In genomic region chr5:169788168-169788567, GRCh38 we compare ENCODE assay signal across 15 cellular contexts.
A peak's percentile ranks its signal among the peaks of the same experiment; 100 is the strongest.
DNase-seq lines count a peak whose midpoint lies in the region; ATAC-seq and TF ChIP-seq lines count a peak whose summit lies in the region.
"Had no signal": no experiment of that assay in that cellular context is flagged by ENCODE, and none has a peak within 500 bp of the region (broad histone marks: within the 10 kb centered on the region; RNA-seq: fewer than 3 reads in every experiment).

No MANE protein-coding gene starts in this region.

- 50 to 59% (median 55%) methylated on average over 5 of the region's 5 CpGs for WGBS in stomach, 5 donors
- WGBS in psoas muscle, 3 donors, result 32 to 37% (median 36%) methylated on average over 5 of the region's 5 CpGs

- ATAC-seq in HG03196 (IDR thresholded peaks at IDR 0.05; ENCODE audit: unreplicated experiment) (no peak), psoas muscle (no peak)
- ATAC-seq: activated naive CD4-positive, alpha-beta T cell treated with anti-CD3 and anti-CD28 coated beads, Interleukin-2, amount 50 U/mL, for 72 hours had no signal

- no peak for TF ChIP-seq CTCF in RWPE1 (conservative IDR thresholded peaks at IDR 0.05; ENCODE audit: low read depth)
- TF ChIP-seq CTCF in epithelial cell of proximal tubule (conservative IDR thresholded peaks at IDR 0.05; ENCODE audit: low read depth, low read length), result no peak
- TF ChIP-seq CTCF in stomach (IDR thresholded peaks at IDR 0.05), result no peak
- TF ChIP-seq CTCF in psoas muscle (IDR thresholded peaks at IDR 0.05), result no peak

- H3K9me3 ChIP-seq in skeletal muscle satellite cell (replicated peaks; ENCODE audit: low read length) (no peaks in the 10 kb centered on the region), stomach (no peaks in the 10 kb centered on the region), psoas muscle (no peaks in the 10 kb centered on the region)
- H3K9me3 ChIP-seq: left ventricle myocardium inferior, thyroid gland had no signal

- H3K27me3 ChIP-seq in skeletal muscle satellite cell (ENCODE audit: control insufficient read depth, insufficient read depth, low read length) (no peaks in the 10 kb centered on the region), stomach (no peaks in the 10 kb centered on the region), psoas muscle (ENCODE audit: insufficient read depth in 3 of 3, low read length in 2 of 3) (no peaks in the 10 kb centered on the region)
- H3K27me3 ChIP-seq: thyroid gland had no signal

- peak; percentile 72 for DNase-seq in HCEC 1CT
- DNase-seq in RWPE1 (ENCODE audit: low spot score), result peak; percentile 34
- peak; percentile 89 for DNase-seq in epithelial cell of proximal tubule (ENCODE audit: low read depth)
- no peak for DNase-seq in stomach
- DNase-seq in NCI-H748 (lab: John Stamatoyannopoulos, UW; ENCODE audit: unreplicated experiment), result no peak
- no peak for DNase-seq in psoas muscle
- DNase-seq: DMS 273 treated with DMSO at 0.1 percent for 48 hours, dorsolateral prefrontal cortex, left ventricle myocardium inferior, NCI-H2081, T-helper 9 cell, thyroid gland had no signal

- CTCF ChIA-PET in RWPE1 (lab: Yijun Ruan, JAX), result interaction anchor here (0.6 to 0.7 kb wide), 2 partner anchors 177 to 417 kb away, joined by 3 to 4 read pairs; no protein-coding TSS in a partner anchor

- no peaks in the 10 kb centered on the region for H3K36me3 ChIP-seq in skeletal muscle satellite cell (ENCODE audit: insufficient read depth, low read length)
- H3K36me3 ChIP-seq in stomach, result no peaks in the 10 kb centered on the region
- no peaks in the 10 kb centered on the region for H3K36me3 ChIP-seq in psoas muscle (ENCODE audit: insufficient read depth in 1 of 2, low read depth in 1 of 2)
- H3K36me3 ChIP-seq: left ventricle myocardium inferior, thyroid gland had no signal

- POLR2A ChIA-PET in RWPE1 (lab: Yijun Ruan, JAX; ENCODE audit: low non-redundant PET), result no interaction called here

- no peak overlapping the region for H3K9ac ChIP-seq in skeletal muscle satellite cell (ENCODE audit: low read depth, low read length)

- peak overlapping the region; percentile 6 for H3K4me2 ChIP-seq in skeletal muscle satellite cell (ENCODE audit: low read length)

- TF ChIP-seq EP300 in stomach (IDR thresholded peaks at IDR 0.05), result no peak

- no peak for TF ChIP-seq POLR2A in stomach (IDR thresholded peaks at IDR 0.05)

- no peak overlapping the region for H3K27ac ChIP-seq in RWPE1
- H3K27ac ChIP-seq in stomach, result no peak overlapping the region
- H3K27ac ChIP-seq in psoas muscle, result no peak overlapping the region
- H3K27ac ChIP-seq: dorsolateral prefrontal cortex, left ventricle myocardium inferior, thyroid gland had no signal

- intact Hi-C loops in stomach (cut with DNase I; ENCODE audit: low total_unique reads) (no loop called here), psoas muscle (cut with DNase I) (no loop called here)

- H3K4me3 ChIP-seq in epithelial cell of proximal tubule (ENCODE audit: low read depth, low read length) (no peak overlapping the region), skeletal muscle satellite cell (ENCODE audit: low read length) (no peak overlapping the region), stomach (no peak overlapping the region), psoas muscle (no peak overlapping the region)
- H3K4me3 ChIP-seq: dorsolateral prefrontal cortex, left ventricle myocardium inferior, thyroid gland had no signal

- H3K4me1 ChIP-seq in skeletal muscle satellite cell (ENCODE audit: control insufficient read depth, insufficient read depth, low read length), result peaks cover 15% of the 10 kb centered on the region
- no peaks in the 10 kb centered on the region for H3K4me1 ChIP-seq in stomach
- H3K4me1 ChIP-seq in psoas muscle, result no peaks in the 10 kb centered on the region
- H3K4me1 ChIP-seq: left ventricle myocardium inferior, thyroid gland had no signal

Comparison
In these comparisons a context has a peak if more than half of its experiments do, and no peak if none do; other contexts are left out.
1. DNase-seq: peak in HCEC 1CT (single experiment), RWPE1 (single experiment) and epithelial cell of proximal tubule (single experiment); none in stomach (single experiment), NCI-H748 (single experiment) and psoas muscle (0 of 2).